8 cellular contexts compared by ENCODE assay signal in the genomic region with DNA sequence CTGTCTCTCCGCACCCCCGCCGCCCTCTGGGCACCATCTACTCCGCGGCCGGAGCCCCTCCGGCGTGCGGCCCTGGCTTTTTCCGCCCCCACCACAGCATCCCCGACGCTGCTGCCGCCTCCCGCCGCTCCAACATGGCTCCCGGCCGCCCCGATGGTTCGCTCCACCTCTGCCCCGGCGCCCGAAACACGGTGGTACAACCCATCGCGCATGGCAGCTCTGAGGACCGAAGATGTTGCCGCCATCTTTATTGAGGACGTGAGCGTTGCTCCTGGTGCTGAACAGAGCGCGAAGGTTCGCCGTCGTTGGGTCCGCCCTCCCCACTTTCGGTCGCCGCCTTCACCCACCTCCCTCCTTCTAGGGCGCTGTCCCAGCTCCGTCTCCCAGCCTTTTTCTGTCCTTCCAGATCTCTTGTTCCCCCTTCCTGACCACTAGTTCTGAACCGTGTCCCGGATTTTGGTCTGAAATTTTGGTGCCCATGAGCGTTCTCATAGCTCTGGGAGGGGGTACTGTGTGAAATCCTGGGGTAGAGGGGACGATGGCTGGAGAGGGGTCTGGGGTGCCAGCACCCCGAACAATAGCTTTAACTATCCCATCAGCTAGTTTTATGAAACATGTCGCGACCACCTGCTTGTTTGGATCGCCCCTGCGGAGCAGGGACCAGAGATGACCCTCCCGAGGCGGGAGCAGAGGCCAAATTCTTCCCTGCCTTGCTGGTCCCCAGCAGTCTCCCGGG. TPM values are rescaled to one million over a fixed set of nuclear protein-coding genes. Genes with fewer than 3 reads are reported as not detected.
DNase-seq lines count a peak whose midpoint lies in the region; ATAC-seq and TF ChIP-seq lines count a peak whose summit lies in the region.

Gene CELSR3, minus strand, starts transcription at position 134 of the 736 bp plus-strand sequence. CDS start 252 bp downstream, outside the sequence.

- DNase-seq in GM04504 (ENCODE audit: low read depth): peak; percentile 81
- peak; percentile 19 for DNase-seq in NCI-H1417 treated with DMSO at 0.1 percent for 48 hours (lab: John Stamatoyannopoulos, UW)
- peak; percentile 77 for DNase-seq in T-helper 2 cell treated with Interferon-gamma antibody and Interleukin-4, amounts not matched to agents 5 μg/mL and 100 μg/mL, for 36 hours (ENCODE audit: low spot score)
- DNase-seq in cardiac fibroblast (ENCODE audit: low read depth in 2 of 2): peak; percentile 90 to 95
- DNase-seq in immature natural killer cell: peak; percentile 49 to 61 (median 54)
- DNase-seq in skeletal muscle cell (ENCODE audit: low read depth): peak; percentile 85

- no peak for TF ChIP-seq CTCF in cardiac fibroblast (IDR thresholded peaks at IDR 0.05; ENCODE audit: low read depth, low read length)

- no peaks in the 10 kb centered on the region for H3K9me3 Mint-ChIP-seq in T-helper 2 cell treated with Interferon-gamma antibody and Interleukin-4, amounts not matched to agents 5 μg/mL and 100 μg/mL, for 36 hours
- peaks cover 0 to 2% (median 0%) of the 10 kb centered on the region in 6 donors for H3K9me3 Mint-ChIP-seq in immature natural killer cell

- H3K4me3 Mint-ChIP-seq in T-helper 2 cell treated with Interferon-gamma antibody and Interleukin-4, amounts not matched to agents 5 μg/mL and 100 μg/mL, for 36 hours: peak within 1 kb of the TSS; percentile 96
- H3K4me3 Mint-ChIP-seq in immature natural killer cell: peak within 1 kb of the TSS; percentile 76 to 89 (median 81)

- H3K4me3 ChIP-seq in cardiac fibroblast (replicated peaks in 1 of 2; ENCODE audit: low read depth in 2 of 2, low read length in 2 of 2): peak within 1 kb of the TSS; percentile 53 to 64
- peak within 1 kb of the TSS; percentile 70 for H3K4me3 ChIP-seq in skeletal muscle cell (ENCODE audit: low read depth, low read length)

- H3K27me3 Mint-ChIP-seq in T-helper 2 cell treated with Interferon-gamma antibody and Interleukin-4, amounts not matched to agents 5 μg/mL and 100 μg/mL, for 36 hours (ENCODE audit: low read depth): peaks cover 11% of the 10 kb centered on the region
- H3K27me3 Mint-ChIP-seq in immature natural killer cell (ENCODE audit: low read depth in 3 of 3): peaks cover 18 to 30% (median 27%) of the 10 kb centered on the region in 3 donors

- H3K36me3 Mint-ChIP-seq in T-helper 2 cell treated with Interferon-gamma antibody and Interleukin-4, amounts not matched to agents 5 μg/mL and 100 μg/mL, for 36 hours (ENCODE audit: low read depth): peaks cover 2% of the 10 kb centered on the region
- no peaks in the 10 kb centered on the region for H3K36me3 Mint-ChIP-seq in immature natural killer cell

- ATAC-seq in GM19397 (IDR thresholded peaks at IDR 0.05; ENCODE audit: unreplicated experiment) (no peak), HG03095 (IDR thresholded peaks at IDR 0.05; ENCODE audit: unreplicated experiment) (no peak)

- peak within 1 kb of the TSS; percentile 98 for H3K27ac Mint-ChIP-seq in T-helper 2 cell treated with Interferon-gamma antibody and Interleukin-4, amounts not matched to agents 5 μg/mL and 100 μg/mL, for 36 hours
- peak within 1 kb of the TSS in 3 of 6 donors; percentile 32 to 57 (median 46) for H3K27ac Mint-ChIP-seq in immature natural killer cell

- H3K4me1 Mint-ChIP-seq in T-helper 2 cell treated with Interferon-gamma antibody and Interleukin-4, amounts not matched to agents 5 μg/mL and 100 μg/mL, for 36 hours (ENCODE audit: low read depth): peaks cover 14% of the 10 kb centered on the region
- H3K4me1 Mint-ChIP-seq in immature natural killer cell: peaks cover 18 to 26% of the 10 kb centered on the region in 2 donors

RNA-seq across cellular contexts. Expression of gene CELSR3, which starts in this region (rescaled TPM):
- polyA plus RNA-seq in immature natural killer cell: under 1 TPM in 2 of 3 donors, not detected in 1; 0.46 to 0.48 TPM

Comparison
In these comparisons a context has a peak if more than half of its experiments do, and no peak if none do; other contexts are left out.
1. Peak in DNase-seq in immature natural killer cell; RNA of the gene not detected or under 1 TPM.
2. DNase-seq: peak in every context shown above with its lines; median percentile 92 in cardiac fibroblast; 85 in skeletal muscle cell; 81 in GM04504; 77 in T-helper 2 cell treated with Interferon-gamma antibody and Interleukin-4, amounts not matched to agents 5 μg/mL and 100 μg/mL, for 36 hours; 54 in immature natural killer cell; 19 in NCI-H1417 treated with DMSO at 0.1 percent for 48 hours.